Comparison of ENCODE assay signal across 8 cellular contexts in genomic region chr19:17076539-17076919, GRCh38. TPM values are rescaled to one million over a fixed set of nuclear protein-coding genes. Genes with fewer than 3 reads are reported as not detected.
DNase-seq lines count a peak whose midpoint lies in the region; ATAC-seq and TF ChIP-seq lines count a peak whose summit lies in the region.

No MANE protein-coding gene starts in this region.

- no peaks in the 10 kb centered on the region for H3K27me3 ChIP-seq in WERI-Rb-1 (ENCODE audit: insufficient read depth, low read depth, severe bottlenecking)

- H3K27ac ChIP-seq in WERI-Rb-1 (peak overlapping the region; percentile 77), epithelial cell of prostate (peak overlapping the region; percentile 54)

- no peaks in the 10 kb centered on the region for H3K36me3 Mint-ChIP-seq in osteocyte (ENCODE audit: unreplicated experiment)

- H3K9me3 ChIP-seq in WERI-Rb-1 (ENCODE audit: severe bottlenecking) = no peaks in the 10 kb centered on the region

- DNase-seq in activated gamma-delta T cell treated with Interleukin-2 at 50 U/mL for 16 hours (peak; percentile 16), activated gamma-delta T cell (lab: John Stamatoyannopoulos, UW) (no peak), WERI-Rb-1 (no peak), epithelial cell of prostate (ENCODE audit: low read depth, low spot score) (no peak), osteocyte (ENCODE audit: extremely low spot score, unreplicated experiment) (no peak), NCI-H774 (lab: John Stamatoyannopoulos, UW) (no peak)

- ATAC-seq in HG03565 (IDR thresholded peaks at IDR 0.05; ENCODE audit: unreplicated experiment) (no peak), HG02571 (IDR thresholded peaks at IDR 0.05; ENCODE audit: unreplicated experiment) (no peak)

- no peak for TF ChIP-seq CTCF in WERI-Rb-1 (IDR thresholded peaks at IDR 0.05; ENCODE audit: low read depth, low read length)
- no peak for TF ChIP-seq CTCF in osteocyte (IDR thresholded peaks at IDR 0.05)

- H3K27ac Mint-ChIP-seq in osteocyte (ENCODE audit: unreplicated experiment) = peak overlapping the region; percentile 87

- peaks cover 25% of the 10 kb centered on the region for H3K36me3 ChIP-seq in WERI-Rb-1

- peak overlapping the region; percentile 97 for H3K4me3 Mint-ChIP-seq in osteocyte (ENCODE audit: unreplicated experiment)

- H3K4me1 Mint-ChIP-seq in osteocyte (ENCODE audit: unreplicated experiment) = peaks cover 64% of the 10 kb centered on the region

- H3K4me3 ChIP-seq in WERI-Rb-1 (ENCODE audit: low read depth, low read length) = peak overlapping the region; percentile 79

- no peaks in the 10 kb centered on the region for H3K9me3 Mint-ChIP-seq in osteocyte (ENCODE audit: unreplicated experiment)

- H3K27me3 Mint-ChIP-seq in osteocyte (ENCODE audit: unreplicated experiment) = no peaks in the 10 kb centered on the region

RNA-seq across cellular contexts. Expression of gene MYO9B, which starts 1.0 kb away (rescaled TPM):
- 93.3 and 94.3 TPM in 2 replicates for total RNA-seq in osteocyte

RNA-seq across cellular contexts. Expression of gene HAUS8, which starts 1.3 kb away (rescaled TPM):
- 9.2 and 11.6 TPM in 2 replicates for total RNA-seq in osteocyte

RNA-seq across cellular contexts. Expression of gene CPAMD8, which starts 49.9 kb away (rescaled TPM):
- 294 and 296 TPM in 2 replicates for total RNA-seq in osteocyte
